In the genomic region with DNA sequence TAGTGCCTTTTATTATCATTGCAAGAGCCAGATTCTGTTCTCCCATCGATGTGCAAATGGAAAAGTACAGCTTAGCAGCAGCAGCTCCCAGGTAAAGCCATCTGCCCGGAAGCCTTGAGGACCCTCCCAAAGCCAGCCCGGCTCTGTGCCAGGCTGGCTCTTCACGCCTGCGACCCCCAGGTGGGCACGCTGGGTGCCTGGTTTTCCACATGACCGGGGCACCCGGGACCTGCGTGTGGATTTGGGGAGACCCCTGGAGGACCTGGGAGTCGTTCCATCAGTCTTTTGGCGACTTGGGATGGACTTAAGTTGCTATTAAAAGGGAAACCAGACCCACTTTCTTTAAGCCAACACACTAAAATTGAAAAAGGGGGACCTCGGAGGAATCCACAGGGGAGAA, we compare ENCODE assay signal across 17 cellular contexts.
DNase-seq lines count a peak whose midpoint lies in the region; TF ChIP-seq lines count a peak whose summit lies in the region.
"Had no signal": no experiment of that assay in that cellular context is flagged by ENCODE, and none has a peak within 500 bp of the region (broad histone marks: within the 10 kb centered on the region; RNA-seq: fewer than 3 reads in every experiment).

No MANE protein-coding gene starts in this region.

- no peak overlapping the region for H3K4me3 ChIP-seq in neural cell (ENCODE audit: low read length)
- no peak overlapping the region for H3K4me3 ChIP-seq in spleen
- H3K4me3 ChIP-seq: A549, GM23338 had no signal

- no peak overlapping the region for H3K4me3 Mint-ChIP-seq in activated naive CD8-positive, alpha-beta T cell treated with anti-CD3 and anti-CD28 coated beads for 36 hours
- H3K4me3 Mint-ChIP-seq: CD4-positive, alpha-beta T cell; GM23338 had no signal

- H3K4me1 ChIP-seq in spleen: no peaks in the 10 kb centered on the region
- H3K4me1 ChIP-seq: A549 had no signal

- H3K4me2 ChIP-seq in neural cell (ENCODE audit: low read length): no peak overlapping the region
- H3K4me2 ChIP-seq: A549, GM23338 had no signal

- H3K27me3 ChIP-seq in neural cell (ENCODE audit: insufficient read depth, low read depth, low read length) (no peaks in the 10 kb centered on the region), spleen (replicated peaks in 1 of 7) (no peaks in the 10 kb centered on the region)

- H3K9me3 ChIP-seq in neural cell (ENCODE audit: low read length): no peaks in the 10 kb centered on the region
- no peaks in the 10 kb centered on the region for H3K9me3 ChIP-seq in spleen
- H3K9me3 ChIP-seq: A549 had no signal

- TF ChIP-seq CTCF in neural cell (IDR thresholded peaks at IDR 0.05; ENCODE audit: poor library complexity, severe bottlenecking): peak; percentile 9
- no peak for TF ChIP-seq CTCF in spleen (IDR thresholded peaks at IDR 0.05 in 8 of 11, conservative IDR thresholded peaks at IDR 0.05 in 3 of 11)

- 83 to 89% (median 87%) methylated on average over 12 of the region's 12 CpGs for WGBS in spleen, 5 donors

- H3K36me3 ChIP-seq in neural cell (ENCODE audit: insufficient read depth, low read length) (no peaks in the 10 kb centered on the region), spleen (peaks cover 0 to 8% (median 0%) of the 10 kb centered on the region in 6 donors)

- peaks cover 3% of the 10 kb centered on the region for H3K36me3 Mint-ChIP-seq in activated naive CD8-positive, alpha-beta T cell treated with anti-CD3 and anti-CD28 coated beads for 36 hours

- H3K9me3 Mint-ChIP-seq in activated naive CD8-positive, alpha-beta T cell treated with anti-CD3 and anti-CD28 coated beads for 36 hours: no peaks in the 10 kb centered on the region
- H3K9me3 Mint-ChIP-seq: CD4-positive, alpha-beta T cell; GM23338 had no signal

- H2AFZ ChIP-seq in neural cell (ENCODE audit: low read depth, low read length): no peak overlapping the region
- H2AFZ ChIP-seq: GM23338 had no signal

- DNase-seq in NCI-H1092 treated with DMSO at 0.1 percent for 48 hours (lab: John Stamatoyannopoulos, UW): peak; percentile 19
- no peak for DNase-seq in NCI-H1092 (lab: John Stamatoyannopoulos, UW)
- peak; percentile 40 for DNase-seq in spleen
- no peak for DNase-seq in NCI-H2081 (lab: John Stamatoyannopoulos, UW)
- no peak for DNase-seq in activated naive CD8-positive, alpha-beta T cell treated with anti-CD3 and anti-CD28 coated beads for 36 hours
- DNase-seq in NCI-H2171 treated with DMSO at 0.1 percent for 48 hours (lab: John Stamatoyannopoulos, UW): no peak
- DNase-seq: AML-193; CD4-positive, alpha-beta T cell; DMS153; DMS79; GDM1; HCEC 1CT had no signal

- H3K9ac ChIP-seq in neural cell (ENCODE audit: low read length): no peak overlapping the region

- H4K20me1 ChIP-seq in neural cell (ENCODE audit: insufficient read depth): no peaks in the 10 kb centered on the region

- no peak overlapping the region for H3K27ac Mint-ChIP-seq in activated naive CD8-positive, alpha-beta T cell treated with anti-CD3 and anti-CD28 coated beads for 36 hours
- H3K27ac Mint-ChIP-seq: CD4-positive, alpha-beta T cell; GM23338 had no signal

- no peaks in the 10 kb centered on the region for H3K4me1 Mint-ChIP-seq in activated naive CD8-positive, alpha-beta T cell treated with anti-CD3 and anti-CD28 coated beads for 36 hours

- no peaks in the 10 kb centered on the region for H3K27me3 Mint-ChIP-seq in activated naive CD8-positive, alpha-beta T cell treated with anti-CD3 and anti-CD28 coated beads for 36 hours
- H3K27me3 Mint-ChIP-seq: CD4-positive, alpha-beta T cell had no signal

- H3K79me2 ChIP-seq in neural cell (replicated peaks; ENCODE audit: insufficient read depth, low read length): no peaks in the 10 kb centered on the region

- peaks cover 5% of the 10 kb centered on the region for H3F3A ChIP-seq in neural cell (ENCODE audit: insufficient read depth, low read length, poor library complexity, severe bottlenecking)

- no peak for TF ChIP-seq RAD21 in neural cell (conservative IDR thresholded peaks at IDR 0.05)

- no peaks in the 10 kb centered on the region for H3K9me2 ChIP-seq in neural cell (ENCODE audit: insufficient read depth, low read length)

- H3K27ac ChIP-seq in neural cell (ENCODE audit: low read length): no peak overlapping the region
- no peak overlapping the region for H3K27ac ChIP-seq in spleen
- H3K27ac ChIP-seq: 22Rv1, A549, C4-2B had no signal

- no peak for TF ChIP-seq EP300 in neural cell (conservative IDR thresholded peaks at IDR 0.05; ENCODE audit: poor library complexity, severe bottlenecking)

- intact Hi-C loops in spleen (cut with DNase I; ENCODE audit: low total_unique reads): no loop called here

- TF ChIP-seq POLR2A in spleen (IDR thresholded peaks at IDR 0.05): no peak

TF ChIP-seq in neural cell, 6 proteins besides CTCF, POLR2A, EP300 and RAD21:
- no peak for TF ChIP-seq TAF1 (IDR thresholded peaks at IDR 0.05; ENCODE audit: low read depth)

Comparison
In these comparisons a context has a peak if more than half of its experiments do, and no peak if none do; other contexts are left out.
1. DNase-seq: peak in NCI-H1092 treated with DMSO at 0.1 percent for 48 hours (single experiment) and spleen (single experiment); none in NCI-H1092 (single experiment), NCI-H2081 (0 of 2), activated naive CD8-positive, alpha-beta T cell treated with anti-CD3 and anti-CD28 coated beads for 36 hours (single experiment) and NCI-H2171 treated with DMSO at 0.1 percent for 48 hours (single experiment).